ENCODE assay signal across 21 cellular contexts in genomic region chr5:116032991-116033390, GRCh38. TPM values are rescaled to one million over a fixed set of nuclear protein-coding genes. Genes with fewer than 3 reads are reported as not detected.
DNase-seq lines count a peak whose midpoint lies in the region; ATAC-seq and TF ChIP-seq lines count a peak whose summit lies in the region.
"Had no signal": no experiment of that assay in that cellular context is flagged by ENCODE, and none has a peak within 500 bp of the region (broad histone marks: within the 10 kb centered on the region; RNA-seq: fewer than 3 reads in every experiment).

No MANE protein-coding gene starts in this region.

- H3K27me3 ChIP-seq in A673 (replicated peaks; ENCODE audit: insufficient read depth, low read depth, low read length, poor library complexity), result no peaks in the 10 kb centered on the region
- no peaks in the 10 kb centered on the region for H3K27me3 ChIP-seq in WERI-Rb-1 (ENCODE audit: insufficient read depth, low read depth, severe bottlenecking)
- H3K27me3 ChIP-seq: brain microvascular endothelial cell, pancreas had no signal

- CTCF ChIA-PET in A673 (lab: Charles Lee), result no interaction called here

- H3K27ac Mint-ChIP-seq in naive B cell, result peak overlapping the region in 5 of 6 donors; percentile 15 to 68 (median 39)
- H3K27ac Mint-ChIP-seq: activated naive CD8-positive, alpha-beta T cell treated with anti-CD3 and anti-CD28 coated beads for 36 hours; activated T-cell treated with anti-CD3 and anti-CD28 coated beads, Interleukin-2, amount 50 U/mL, for 24 hours had no signal

- no peaks in the 10 kb centered on the region for H3K36me3 ChIP-seq in A673 (ENCODE audit: insufficient read depth, low read length, poor library complexity, severe bottlenecking)
- no peaks in the 10 kb centered on the region for H3K36me3 ChIP-seq in WERI-Rb-1
- H3K36me3 ChIP-seq: BE2C, brain microvascular endothelial cell, pancreas had no signal

- H3K27me3 Mint-ChIP-seq in naive B cell, result peaks cover 0 to 8% (median 5%) of the 10 kb centered on the region in 3 donors

- no peaks in the 10 kb centered on the region for H3K4me1 ChIP-seq in A673 (ENCODE audit: insufficient read depth, low read length, poor library complexity, severe bottlenecking)
- H3K4me1 ChIP-seq: BE2C, pancreas had no signal

- H3K9me3 ChIP-seq in A673 (ENCODE audit: low read depth, low read length, poor library complexity, severe bottlenecking), result no peaks in the 10 kb centered on the region
- no peaks in the 10 kb centered on the region for H3K9me3 ChIP-seq in WERI-Rb-1 (ENCODE audit: severe bottlenecking)
- H3K9me3 ChIP-seq: BE2C, pancreas had no signal

- intact Hi-C loops in A673 (cut with micrococcal nuclease; ENCODE audit: unreplicated experiment), result no loop called here

- H3K9me3 Mint-ChIP-seq in naive B cell, result peaks cover 0 to 3% (median 0%) of the 10 kb centered on the region in 7 donors
- H3K9me3 Mint-ChIP-seq: activated naive CD8-positive, alpha-beta T cell treated with anti-CD3 and anti-CD28 coated beads for 36 hours; activated T-cell treated with anti-CD3 and anti-CD28 coated beads, Interleukin-2, amount 50 U/mL, for 24 hours had no signal

- H3K27ac ChIP-seq in A673 (ENCODE audit: low read depth, low read length, poor library complexity, severe bottlenecking) (no peak overlapping the region), WERI-Rb-1 (no peak overlapping the region)
- H3K27ac ChIP-seq: HL-60, pancreas, SK-N-MC had no signal

- TF ChIP-seq CTCF in A673 (conservative IDR thresholded peaks at IDR 0.05; ENCODE audit: low read depth, low read length), result no peak
- TF ChIP-seq CTCF in foreskin fibroblast (IDR thresholded peaks at IDR 0.05; ENCODE audit: low read depth, low read length), result no peak
- no peak for TF ChIP-seq CTCF in WERI-Rb-1 (IDR thresholded peaks at IDR 0.05; ENCODE audit: low read depth, low read length)

- ATAC-seq in GM18867 (IDR thresholded peaks at IDR 0.05; ENCODE audit: unreplicated experiment) (peak; percentile 54), GM21390 (IDR thresholded peaks at IDR 0.05; ENCODE audit: unreplicated experiment) (peak; percentile 42), HG02885 (IDR thresholded peaks at IDR 0.05; ENCODE audit: poor library complexity, unreplicated experiment) (peak; percentile 48), naive B cell (ENCODE audit: low read depth in 2 of 2) (peak in 1 of 2 donors; percentile 46)
- ATAC-seq: pancreas had no signal

- POLR2A ChIA-PET in A673 (lab: Charles Lee; ENCODE audit: low non-redundant PET), result interaction anchor here (0.6 kb wide), 1 partner anchor 188 kb away, joined by 13 read pairs; no protein-coding TSS in a partner anchor

- DNase-seq in naive B cell (no peak), A673 (ENCODE audit: low spot score) (no peak), foreskin fibroblast (no peak), WERI-Rb-1 (no peak), cerebellar cortex (ENCODE audit: low spot score) (no peak)
- DNase-seq: activated naive CD8-positive, alpha-beta T cell treated with anti-CD3 and anti-CD28 coated beads for 36 hours; activated T-cell treated with anti-CD3 and anti-CD28 coated beads, Interleukin-2, amount 50 U/mL, for 24 hours; BE2C; brain microvascular endothelial cell; NCI-H1105; NCI-H69; pancreas; PC-9; stimulated activated CD4-positive, alpha-beta T cell treated with anti-CD3 and anti-CD28 coated beads, Interleukin-4, amount 100 ng/mL, for 24 hours had no signal

- H3K4me3 ChIP-seq in A673 (ENCODE audit: low read depth, low read length, poor library complexity, severe bottlenecking), result no peak overlapping the region
- no peak overlapping the region for H3K4me3 ChIP-seq in foreskin fibroblast (ENCODE audit: low read depth in 1 of 2, low read length in 2 of 2)
- no peak overlapping the region for H3K4me3 ChIP-seq in WERI-Rb-1 (ENCODE audit: low read depth, low read length)
- H3K4me3 ChIP-seq: pancreas, PC-9, SK-N-MC had no signal

- peak overlapping the region in 5 of 8 donors; percentile 31 to 76 (median 39) for H3K4me3 Mint-ChIP-seq in naive B cell
- H3K4me3 Mint-ChIP-seq: activated naive CD8-positive, alpha-beta T cell treated with anti-CD3 and anti-CD28 coated beads for 36 hours; activated T-cell treated with anti-CD3 and anti-CD28 coated beads, Interleukin-2, amount 50 U/mL, for 24 hours had no signal

- H3K4me1 Mint-ChIP-seq in naive B cell, result peaks cover 15 to 42% (median 22%) of the 10 kb centered on the region in 3 donors

- no peaks in the 10 kb centered on the region for H3K36me3 Mint-ChIP-seq in naive B cell
- H3K36me3 Mint-ChIP-seq: activated naive CD8-positive, alpha-beta T cell treated with anti-CD3 and anti-CD28 coated beads for 36 hours had no signal

- BruUV-seq in A673 (replicated peaks; lab: Mats Ljungman, UMichigan), result no TSS peak

RNA-seq across cellular contexts. Expression of gene ARL14EPL, which starts 0.7 kb away (rescaled TPM):
- polyA plus RNA-seq in naive B cell (ENCODE audit: low read depth in 6 of 6), result not detected
- total RNA-seq in A673 (2021), result not detected in 2 replicates
- total RNA-seq: activated naive CD8-positive, alpha-beta T cell treated with anti-CD3 and anti-CD28 coated beads for 36 hours; H1; liver; pancreas had no signal
- polyA plus RNA-seq: H1, liver, pancreas had no signal

RNA-seq across cellular contexts. Expression of gene COMMD10, which starts 51.8 kb away (rescaled TPM):
- 10 to 100 TPM; 26.8 to 74.1 (median 43.2) TPM for polyA plus RNA-seq in naive B cell (ENCODE audit: low read depth in 6 of 6)
- total RNA-seq in A673 (2021), result 35.4 and 36.5 TPM in 2 replicates
